Comparison of ENCODE assay signal across 27 cellular contexts in the genomic region with DNA sequence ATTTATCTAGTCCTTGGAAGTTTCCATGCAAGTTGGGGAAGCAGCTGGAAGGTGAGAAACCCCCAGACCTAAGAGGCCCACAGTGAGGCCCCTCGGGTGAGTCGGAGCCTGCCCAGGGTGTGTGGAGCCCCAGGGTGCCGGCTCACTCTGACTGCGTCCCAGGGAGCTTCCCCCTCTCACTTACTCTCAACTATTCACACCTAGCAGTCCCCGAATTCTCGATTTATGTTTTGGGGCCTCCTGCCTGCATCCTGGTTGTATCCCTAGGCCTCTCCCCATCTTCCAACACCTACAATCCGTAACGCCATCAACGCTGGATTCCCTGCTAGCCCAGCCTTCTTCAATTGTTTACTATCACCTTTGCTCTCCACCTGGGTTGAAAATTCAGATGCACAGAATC.
"Had no signal": no experiment of that assay in that cellular context is flagged by ENCODE, and none has a peak within 500 bp of the region (broad histone marks: within the 10 kb centered on the region; RNA-seq: fewer than 3 reads in every experiment).

No MANE protein-coding gene starts in this region.

- H3K4me1 Mint-ChIP-seq: activated CD4-positive, alpha-beta memory T cell treated with anti-CD3 and anti-CD28 coated beads, Interleukin-2, amount 10 ng/mL, durations not matched to agents 7 days and 5 days; activated CD4-positive, alpha-beta T cell treated with anti-CD3 and anti-CD28 coated beads, Interleukin-2, amount 10 ng/mL, durations not matched to agents 24 days and 14 days had no signal

- H3K27me3 ChIP-seq: adrenal gland, sigmoid colon, upper lobe of left lung had no signal

- H3K9me3 ChIP-seq: adrenal gland, sigmoid colon, SK-N-SH, thoracic aorta, upper lobe of left lung had no signal

- DNase-seq: activated CD4-positive, alpha-beta memory T cell treated with anti-CD3 and anti-CD28 coated beads, Interleukin-2, amount 10 ng/mL, durations not matched to agents 7 days and 5 days; activated CD4-positive, alpha-beta T cell treated with anti-CD3 and anti-CD28 coated beads, Interleukin-2, amount 10 ng/mL, durations not matched to agents 24 days and 14 days; activated CD8-positive, alpha-beta memory T cell treated with anti-CD3 and anti-CD28 coated beads, Interleukin-2, amount 10 ng/mL, durations not matched to agents 7 days and 5 days; activated gamma-delta T cell treated with Interleukin-2 at 50 U/mL for 16 hours; activated T-cell treated with anti-CD3 and anti-CD28 coated beads for 4 hours; adrenal gland; cerebellar nuclear complex; effector CD8-positive, alpha-beta T cell; foreskin keratinocyte; immature natural killer cell; mammary epithelial cell; occipital lobe; sigmoid colon; SK-N-SH; stimulated activated CD4-positive, alpha-beta T cell treated with anti-CD3 and anti-CD28 coated beads, Interleukin-2, amount 100 ng/mL, for 48 hours; stimulated activated CD8-positive, alpha-beta memory T cell treated with anti-CD3 and anti-CD28 coated beads, Interleukin-4, amount 100 ng/mL, for 48 hours; stimulated activated naive CD4-positive, alpha-beta T cell; upper lobe of left lung had no signal

- H3K4me1 ChIP-seq: adrenal gland, foreskin keratinocyte, sigmoid colon, upper lobe of left lung had no signal

- H3K4me3 ChIP-seq: adrenal gland, hepatocyte, sigmoid colon, smooth muscle cell, thoracic aorta, upper lobe of left lung had no signal

- H3K4me3 Mint-ChIP-seq: activated CD4-positive, alpha-beta memory T cell treated with anti-CD3 and anti-CD28 coated beads, Interleukin-2, amount 10 ng/mL, durations not matched to agents 7 days and 5 days; activated CD4-positive, alpha-beta T cell treated with anti-CD3 and anti-CD28 coated beads, Interleukin-2, amount 10 ng/mL, durations not matched to agents 24 days and 14 days; activated CD8-positive, alpha-beta memory T cell treated with anti-CD3 and anti-CD28 coated beads, Interleukin-2, amount 10 ng/mL, durations not matched to agents 7 days and 5 days; activated naive CD4-positive, alpha-beta T cell treated with anti-CD3 and anti-CD28 coated beads, Interleukin-2, amount 50 U/mL, for 24 hours; immature natural killer cell; nephron; T-helper 2 cell treated with Interferon-gamma antibody and Interleukin-4, amounts not matched to agents 5 μg/mL and 100 μg/mL, for 36 hours had no signal

- H3K27me3 Mint-ChIP-seq: activated CD4-positive, alpha-beta memory T cell treated with anti-CD3 and anti-CD28 coated beads, Interleukin-2, amount 10 ng/mL, durations not matched to agents 7 days and 5 days; activated CD4-positive, alpha-beta T cell treated with anti-CD3 and anti-CD28 coated beads, Interleukin-2, amount 10 ng/mL, durations not matched to agents 24 days and 14 days; activated CD8-positive, alpha-beta memory T cell treated with anti-CD3 and anti-CD28 coated beads, Interleukin-2, amount 10 ng/mL, durations not matched to agents 7 days and 5 days; activated naive CD4-positive, alpha-beta T cell treated with anti-CD3 and anti-CD28 coated beads, Interleukin-2, amount 50 U/mL, for 24 hours had no signal

- H3K36me3 Mint-ChIP-seq: activated CD8-positive, alpha-beta memory T cell treated with anti-CD3 and anti-CD28 coated beads, Interleukin-2, amount 10 ng/mL, durations not matched to agents 7 days and 5 days; immature natural killer cell had no signal

- H3K27ac ChIP-seq: adrenal gland, foreskin keratinocyte, hepatocyte, sigmoid colon, thoracic aorta, upper lobe of left lung, VCaP had no signal

- ATAC-seq: activated CD4-positive, CD25-positive, alpha-beta regulatory T cell treated with anti-CD3 and anti-CD28 coated beads, Interleukin-2, amount 50 U/mL, for 24 hours; activated CD8-positive, alpha-beta memory T cell treated with anti-CD3 and anti-CD28 coated beads, Interleukin-2, amount 10 ng/mL, durations not matched to agents 7 days and 5 days; foreskin keratinocyte; left lobe of liver had no signal

- H3K36me3 ChIP-seq: adrenal gland, sigmoid colon, thoracic aorta, upper lobe of left lung had no signal

- H3K9me3 Mint-ChIP-seq: activated CD4-positive, alpha-beta memory T cell treated with anti-CD3 and anti-CD28 coated beads, Interleukin-2, amount 10 ng/mL, durations not matched to agents 7 days and 5 days; activated CD4-positive, alpha-beta T cell treated with anti-CD3 and anti-CD28 coated beads, Interleukin-2, amount 10 ng/mL, durations not matched to agents 24 days and 14 days; activated naive CD4-positive, alpha-beta T cell treated with anti-CD3 and anti-CD28 coated beads, Interleukin-2, amount 50 U/mL, for 24 hours; immature natural killer cell; nephron; T-helper 2 cell treated with Interferon-gamma antibody and Interleukin-4, amounts not matched to agents 5 μg/mL and 100 μg/mL, for 36 hours had no signal

- H3K27ac Mint-ChIP-seq: activated CD4-positive, alpha-beta memory T cell treated with anti-CD3 and anti-CD28 coated beads, Interleukin-2, amount 10 ng/mL, durations not matched to agents 7 days and 5 days; activated CD4-positive, alpha-beta T cell treated with anti-CD3 and anti-CD28 coated beads, Interleukin-2, amount 10 ng/mL, durations not matched to agents 24 days and 14 days; activated CD8-positive, alpha-beta memory T cell treated with anti-CD3 and anti-CD28 coated beads, Interleukin-2, amount 10 ng/mL, durations not matched to agents 7 days and 5 days; activated naive CD4-positive, alpha-beta T cell treated with anti-CD3 and anti-CD28 coated beads, Interleukin-2, amount 50 U/mL, for 24 hours; nephron; T-helper 2 cell treated with Interferon-gamma antibody and Interleukin-4, amounts not matched to agents 5 μg/mL and 100 μg/mL, for 36 hours had no signal
